1 cellular context compared by ENCODE assay signal in the genomic region with DNA sequence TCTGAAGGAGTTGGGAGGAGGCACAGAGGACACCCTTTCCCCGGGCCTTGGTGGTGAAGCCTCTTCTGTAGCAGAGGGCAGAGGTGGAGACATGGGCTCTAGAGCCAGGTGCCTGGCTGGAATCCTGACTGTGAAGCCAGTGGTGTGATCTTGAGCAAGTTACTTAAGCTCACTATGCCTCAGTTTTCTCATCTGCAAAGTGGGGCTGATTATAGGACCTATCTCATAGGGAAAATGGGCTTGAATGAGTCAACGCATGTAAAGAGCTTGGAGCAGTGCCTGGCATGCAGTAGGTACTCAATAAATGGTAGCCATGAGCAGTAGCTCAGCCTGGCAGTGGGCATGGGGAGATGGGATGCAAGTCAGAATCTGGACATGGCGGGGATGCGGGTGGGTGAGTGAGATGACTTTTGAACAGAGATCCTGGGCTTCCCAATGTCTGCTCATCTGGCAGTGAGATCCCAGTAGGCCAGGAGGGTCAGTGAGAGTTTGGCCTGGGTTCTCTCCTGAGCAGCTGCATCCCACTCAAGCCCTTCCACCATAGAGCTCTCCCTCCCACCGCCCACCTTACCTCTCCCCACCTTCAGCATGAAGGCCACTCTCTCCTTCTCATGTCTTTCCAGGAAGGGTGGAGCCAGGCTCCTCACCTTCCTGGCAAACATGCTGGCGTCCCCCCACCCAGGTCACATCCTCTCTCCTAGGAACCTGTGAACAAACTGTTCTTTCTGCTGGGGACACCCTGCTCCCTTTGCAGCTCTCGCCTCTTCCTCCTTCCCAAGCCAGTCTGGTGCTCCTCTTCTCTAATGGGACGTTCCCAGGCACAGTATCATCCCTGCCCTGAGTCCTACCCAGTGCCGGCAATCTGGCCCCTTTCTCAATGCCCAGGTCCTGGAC.
TF ChIP-seq lines count a peak whose summit lies in the region.

No MANE protein-coding gene starts in this region.

TF ChIP-seq in K562, 482 proteins besides CTCF, POLR2A, EP300 and RAD21:
- TF ChIP-seq NR2C1 (IDR thresholded peaks at IDR 0.05), result no peak
- no peak for TF ChIP-seq NR2C1 (tag; IDR thresholded peaks at IDR 0.05)
- no peak for TF ChIP-seq PHTF2 (CRISPR knock-in tag; IDR thresholded peaks at IDR 0.05)
- TF ChIP-seq BCOR (IDR thresholded peaks at IDR 0.05), result peak; percentile 80
- TF ChIP-seq HDAC2 (IDR thresholded peaks at IDR 0.05), result peak; percentile 39; the same call in 1 of the 2 replicates
- no peak for TF ChIP-seq MCM5 (IDR thresholded peaks at IDR 0.05; ENCODE audit: low read depth)
- TF ChIP-seq PHF20 (IDR thresholded peaks at IDR 0.05; ENCODE audit: partially characterized antibody), result no peak
- TF ChIP-seq CEBPG (CRISPR knock-in tag; IDR thresholded peaks at IDR 0.05), result no peak
- no peak for TF ChIP-seq CEBPG (tag; conservative IDR thresholded peaks at IDR 0.05 in 1 of 2, IDR thresholded peaks at IDR 0.05 in 1 of 2)
- TF ChIP-seq PHF8 (IDR thresholded peaks at IDR 0.05; ENCODE audit: borderline replicate concordance, low read length), result no peak
- TF ChIP-seq ZNF586 (CRISPR knock-in tag; conservative IDR thresholded peaks at IDR 0.05), result no peak
- no peak for TF ChIP-seq LARP7 (IDR thresholded peaks at IDR 0.05)
- no peak for TF ChIP-seq KAT8 (IDR thresholded peaks at IDR 0.05; ENCODE audit: low read depth)
- TF ChIP-seq, protein P1, sequence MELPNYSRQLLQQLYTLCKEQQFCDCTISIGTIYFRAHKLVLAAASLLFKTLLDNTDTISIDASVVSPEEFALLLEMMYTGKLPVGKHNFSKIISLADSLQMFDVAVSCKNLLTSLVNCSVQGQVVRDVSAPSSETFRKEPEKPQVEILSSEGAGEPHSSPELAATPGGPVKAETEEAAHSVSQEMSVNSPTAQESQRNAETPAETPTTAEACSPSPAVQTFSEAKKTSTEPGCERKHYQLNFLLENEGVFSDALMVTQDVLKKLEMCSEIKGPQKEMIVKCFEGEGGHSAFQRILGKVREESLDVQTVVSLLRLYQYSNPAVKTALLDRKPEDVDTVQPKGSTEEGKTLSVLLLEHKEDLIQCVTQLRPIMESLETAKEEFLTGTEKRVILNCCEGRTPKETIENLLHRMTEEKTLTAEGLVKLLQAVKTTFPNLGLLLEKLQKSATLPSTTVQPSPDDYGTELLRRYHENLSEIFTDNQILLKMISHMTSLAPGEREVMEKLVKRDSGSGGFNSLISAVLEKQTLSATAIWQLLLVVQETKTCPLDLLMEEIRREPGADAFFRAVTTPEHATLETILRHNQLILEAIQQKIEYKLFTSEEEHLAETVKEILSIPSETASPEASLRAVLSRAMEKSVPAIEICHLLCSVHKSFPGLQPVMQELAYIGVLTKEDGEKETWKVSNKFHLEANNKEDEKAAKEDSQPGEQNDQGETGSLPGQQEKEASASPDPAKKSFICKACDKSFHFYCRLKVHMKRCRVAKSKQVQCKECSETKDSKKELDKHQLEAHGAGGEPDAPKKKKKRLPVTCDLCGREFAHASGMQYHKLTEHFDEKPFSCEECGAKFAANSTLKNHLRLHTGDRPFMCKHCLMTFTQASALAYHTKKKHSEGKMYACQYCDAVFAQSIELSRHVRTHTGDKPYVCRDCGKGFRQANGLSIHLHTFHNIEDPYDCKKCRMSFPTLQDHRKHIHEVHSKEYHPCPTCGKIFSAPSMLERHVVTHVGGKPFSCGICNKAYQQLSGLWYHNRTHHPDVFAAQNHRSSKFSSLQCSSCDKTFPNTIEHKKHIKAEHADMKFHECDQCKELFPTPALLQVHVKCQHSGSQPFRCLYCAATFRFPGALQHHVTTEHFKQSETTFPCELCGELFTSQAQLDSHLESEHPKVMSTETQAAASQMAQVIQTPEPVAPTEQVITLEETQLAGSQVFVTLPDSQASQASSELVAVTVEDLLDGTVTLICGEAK (IDR thresholded peaks at IDR 0.05), result no peak
- TF ChIP-seq, protein P1 (CRISPR knock-in tag; IDR thresholded peaks at IDR 0.05), result peak; percentile 20; the same call in 1 of the 2 replicates
- no peak for TF ChIP-seq KLF16 (IDR thresholded peaks at IDR 0.05)
- TF ChIP-seq KDM1A (IDR thresholded peaks at IDR 0.05), result peak; percentile 66 to 83
- TF ChIP-seq RHOXF2B (CRISPR knock-in tag; conservative IDR thresholded peaks at IDR 0.05), result no peak
- TF ChIP-seq RBM17 (IDR thresholded peaks at IDR 0.05; ENCODE audit: borderline replicate concordance, low read depth, low read length), result no peak
- peak; percentile 69; the same call in 1 of the 2 replicates for TF ChIP-seq ADNP (tag; IDR thresholded peaks at IDR 0.05)
- no peak for TF ChIP-seq ZC3H8 (IDR thresholded peaks at IDR 0.05)
- TF ChIP-seq, protein P2, sequence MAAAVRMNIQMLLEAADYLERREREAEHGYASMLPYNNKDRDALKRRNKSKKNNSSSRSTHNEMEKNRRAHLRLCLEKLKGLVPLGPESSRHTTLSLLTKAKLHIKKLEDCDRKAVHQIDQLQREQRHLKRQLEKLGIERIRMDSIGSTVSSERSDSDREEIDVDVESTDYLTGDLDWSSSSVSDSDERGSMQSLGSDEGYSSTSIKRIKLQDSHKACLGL (CRISPR knock-in tag; IDR thresholded peaks at IDR 0.05; ENCODE audit: borderline replicate concordance, poor library complexity, severe bottlenecking), result no peak
- no peak for TF ChIP-seq KDM2B (CRISPR knock-in tag; IDR thresholded peaks at IDR 0.05)
- TF ChIP-seq ZNF79 (CRISPR knock-in tag; IDR thresholded peaks at IDR 0.05; ENCODE audit: low read depth), result no peak
- TF ChIP-seq RBM25 (IDR thresholded peaks at IDR 0.05; ENCODE audit: low read depth, low read length, severe bottlenecking), result peak; percentile 76
- no peak for TF ChIP-seq SMAD3 (CRISPR knock-in tag; conservative IDR thresholded peaks at IDR 0.05)
- no peak for TF ChIP-seq NR2F6 (CRISPR knock-in tag; IDR thresholded peaks at IDR 0.05)
- TF ChIP-seq ZNF77 (CRISPR knock-in tag; IDR thresholded peaks at IDR 0.05), result no peak
- no peak for TF ChIP-seq SP2 (IDR thresholded peaks at IDR 0.05; ENCODE audit: extremely low read depth, low read depth, low read length, poor library complexity, severe bottlenecking)
- TF ChIP-seq, protein P3, sequence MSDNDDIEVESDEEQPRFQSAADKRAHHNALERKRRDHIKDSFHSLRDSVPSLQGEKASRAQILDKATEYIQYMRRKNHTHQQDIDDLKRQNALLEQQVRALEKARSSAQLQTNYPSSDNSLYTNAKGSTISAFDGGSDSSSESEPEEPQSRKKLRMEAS (CRISPR knock-in tag; IDR thresholded peaks at IDR 0.05), result no peak; the same call in 1 of the 2 replicates
- TF ChIP-seq RCOR1 (IDR thresholded peaks at IDR 0.05; ENCODE audit: borderline replicate concordance in 1 of 2, low read depth in 2 of 2, low read length in 2 of 2), result no peak
- no peak for TF ChIP-seq ZNF12 (CRISPR knock-in tag; IDR thresholded peaks at IDR 0.05)
- no peak for TF ChIP-seq ZNF76 (CRISPR knock-in tag; IDR thresholded peaks at IDR 0.05; ENCODE audit: borderline replicate concordance)
- TF ChIP-seq, protein P4, sequence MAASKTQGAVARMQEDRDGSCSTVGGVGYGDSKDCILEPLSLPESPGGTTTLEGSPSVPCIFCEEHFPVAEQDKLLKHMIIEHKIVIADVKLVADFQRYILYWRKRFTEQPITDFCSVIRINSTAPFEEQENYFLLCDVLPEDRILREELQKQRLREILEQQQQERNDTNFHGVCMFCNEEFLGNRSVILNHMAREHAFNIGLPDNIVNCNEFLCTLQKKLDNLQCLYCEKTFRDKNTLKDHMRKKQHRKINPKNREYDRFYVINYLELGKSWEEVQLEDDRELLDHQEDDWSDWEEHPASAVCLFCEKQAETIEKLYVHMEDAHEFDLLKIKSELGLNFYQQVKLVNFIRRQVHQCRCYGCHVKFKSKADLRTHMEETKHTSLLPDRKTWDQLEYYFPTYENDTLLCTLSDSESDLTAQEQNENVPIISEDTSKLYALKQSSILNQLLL (CRISPR knock-in tag; IDR thresholded peaks at IDR 0.05; ENCODE audit: borderline replicate concordance), result no peak
- TF ChIP-seq SMARCA5 (IDR thresholded peaks at IDR 0.05), result 0 out of 2 replicates have a peak, but pooled peaks have one; percentile 46
- TF ChIP-seq TBP (optimal IDR thresholded peaks at IDR 0.05; ENCODE audit: low read depth, low read length), result no peak
- TF ChIP-seq SMAD4 (CRISPR knock-in tag; conservative IDR thresholded peaks at IDR 0.05), result no peak
- no peak for TF ChIP-seq ZFP1 (CRISPR knock-in tag; IDR thresholded peaks at IDR 0.05)
- no peak for TF ChIP-seq GTF2F1 (IDR thresholded peaks at IDR 0.05; ENCODE audit: low read depth, low read length)
- 0 out of 2 replicates have a peak, but pooled peaks have one; percentile 50 for TF ChIP-seq PTBP1 (IDR thresholded peaks at IDR 0.05; ENCODE audit: low read depth, low read length)
- TF ChIP-seq, protein P5, sequence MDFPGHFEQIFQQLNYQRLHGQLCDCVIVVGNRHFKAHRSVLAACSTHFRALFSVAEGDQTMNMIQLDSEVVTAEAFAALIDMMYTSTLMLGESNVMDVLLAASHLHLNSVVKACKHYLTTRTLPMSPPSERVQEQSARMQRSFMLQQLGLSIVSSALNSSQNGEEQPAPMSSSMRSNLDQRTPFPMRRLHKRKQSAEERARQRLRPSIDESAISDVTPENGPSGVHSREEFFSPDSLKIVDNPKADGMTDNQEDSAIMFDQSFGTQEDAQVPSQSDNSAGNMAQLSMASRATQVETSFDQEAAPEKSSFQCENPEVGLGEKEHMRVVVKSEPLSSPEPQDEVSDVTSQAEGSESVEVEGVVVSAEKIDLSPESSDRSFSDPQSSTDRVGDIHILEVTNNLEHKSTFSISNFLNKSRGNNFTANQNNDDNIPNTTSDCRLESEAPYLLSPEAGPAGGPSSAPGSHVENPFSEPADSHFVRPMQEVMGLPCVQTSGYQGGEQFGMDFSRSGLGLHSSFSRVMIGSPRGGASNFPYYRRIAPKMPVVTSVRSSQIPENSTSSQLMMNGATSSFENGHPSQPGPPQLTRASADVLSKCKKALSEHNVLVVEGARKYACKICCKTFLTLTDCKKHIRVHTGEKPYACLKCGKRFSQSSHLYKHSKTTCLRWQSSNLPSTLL (IDR thresholded peaks at IDR 0.05), result no peak
